11 cellular contexts compared by ENCODE assay signal in the genomic region with DNA sequence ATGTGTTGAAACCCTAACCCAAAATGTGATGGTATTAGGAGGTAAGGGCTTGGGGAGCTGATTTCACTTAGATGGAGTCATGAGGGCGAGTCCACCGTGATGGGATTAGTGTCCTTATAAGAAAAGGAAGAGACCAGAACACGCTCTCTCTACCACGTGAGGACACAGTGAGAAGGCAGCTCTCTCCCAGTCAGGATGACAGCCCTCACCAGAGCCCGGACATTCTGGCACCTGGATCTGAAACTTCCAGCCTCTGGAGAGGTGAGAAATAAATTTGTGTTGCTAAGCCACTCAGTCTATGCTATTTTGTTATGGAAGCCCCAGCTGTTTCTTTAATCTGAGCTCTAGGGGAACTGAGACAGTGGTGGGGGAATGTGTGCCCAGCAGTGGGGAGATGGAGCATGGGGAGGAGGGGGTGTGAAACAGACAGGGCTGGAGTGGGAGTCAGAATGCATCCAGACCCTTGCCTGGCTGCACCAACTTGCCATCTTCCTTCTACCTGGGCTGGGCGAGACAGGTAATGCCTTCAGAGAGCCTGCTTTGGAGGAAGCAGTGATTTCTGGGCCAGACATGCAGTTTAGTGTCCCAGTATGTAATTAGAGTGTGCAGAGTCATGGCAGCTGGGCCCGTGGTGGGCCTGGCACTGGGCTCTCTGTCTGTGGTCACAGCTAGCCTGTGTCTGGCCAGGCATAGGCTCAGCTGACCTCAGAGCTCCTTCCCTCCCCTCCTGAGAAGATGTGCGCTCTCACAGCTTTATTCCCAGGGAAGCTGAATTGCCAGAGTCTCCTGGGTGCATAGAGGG.
"Had no signal": no experiment of that assay in that cellular context is flagged by ENCODE, and none has a peak within 500 bp of the region (broad histone marks: within the 10 kb centered on the region; RNA-seq: fewer than 3 reads in every experiment).

No MANE protein-coding gene starts in this region.

- H3K9me3 ChIP-seq: SK-N-SH, transverse colon had no signal

- ATAC-seq: activated CD4-positive, alpha-beta T cell treated with anti-CD3 and anti-CD28 coated beads for 36 hours; activated CD8-positive, alpha-beta T cell treated with anti-CD3 and anti-CD28 coated beads for 36 hours; esophagus mucosa had no signal

- H3K36me3 ChIP-seq: transverse colon had no signal

- H3K4me1 ChIP-seq: parathyroid adenoma had no signal

- DNase-seq: activated CD4-positive, alpha-beta T cell treated with anti-CD3 and anti-CD28 coated beads for 36 hours; activated CD8-positive, alpha-beta T cell treated with anti-CD3 and anti-CD28 coated beads for 36 hours; amniotic stem cell; foreskin fibroblast; SK-N-SH; T-helper 1 cell; transverse colon had no signal

- H3K27me3 ChIP-seq: transverse colon had no signal

- H3K27ac ChIP-seq: parathyroid adenoma, VCaP had no signal

- H3K4me3 ChIP-seq: skin epidermis, transverse colon had no signal
